ENCODE assay signal across 1 cellular context in the genomic region with DNA sequence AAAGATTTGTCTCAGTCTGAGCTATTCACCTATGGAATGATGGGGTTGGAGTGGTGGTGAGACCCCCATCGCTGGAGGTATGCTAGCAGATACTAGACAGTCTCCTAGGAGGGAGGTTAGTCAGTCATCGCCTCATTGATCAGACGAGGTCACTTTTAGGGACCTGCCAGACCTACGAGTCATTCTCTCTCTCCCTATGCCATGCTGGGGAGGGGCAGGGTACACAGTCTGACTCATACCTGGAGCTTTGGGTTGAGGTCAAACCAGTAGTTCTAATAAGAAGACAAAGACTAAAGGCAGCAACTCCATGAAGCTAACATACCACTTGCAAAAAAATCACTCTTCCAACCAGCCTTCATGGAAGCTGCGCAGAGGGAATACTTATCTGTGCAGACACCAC.
TF ChIP-seq lines count a peak whose summit lies in the region.

No MANE protein-coding gene starts in this region.

TF ChIP-seq in IMR-90, 13 proteins besides CTCF, POLR2A, EP300 and RAD21:
- no peak for TF ChIP-seq USF2 (IDR thresholded peaks at IDR 0.05; ENCODE audit: low read depth, low read length)
- TF ChIP-seq FOS (IDR thresholded peaks at IDR 0.05; ENCODE audit: low read depth, low read length): peak; percentile 31; the same call in 1 of the 2 replicates
- TF ChIP-seq CEBPB (IDR thresholded peaks at IDR 0.05; ENCODE audit: low read depth, low read length): no peak
- TF ChIP-seq MAFK (IDR thresholded peaks at IDR 0.05; ENCODE audit: low read depth, low read length): no peak
- no peak for TF ChIP-seq RFX5 (IDR thresholded peaks at IDR 0.05; ENCODE audit: low read depth, low read length)
